11 cellular contexts compared by ENCODE assay signal in the genomic region with DNA sequence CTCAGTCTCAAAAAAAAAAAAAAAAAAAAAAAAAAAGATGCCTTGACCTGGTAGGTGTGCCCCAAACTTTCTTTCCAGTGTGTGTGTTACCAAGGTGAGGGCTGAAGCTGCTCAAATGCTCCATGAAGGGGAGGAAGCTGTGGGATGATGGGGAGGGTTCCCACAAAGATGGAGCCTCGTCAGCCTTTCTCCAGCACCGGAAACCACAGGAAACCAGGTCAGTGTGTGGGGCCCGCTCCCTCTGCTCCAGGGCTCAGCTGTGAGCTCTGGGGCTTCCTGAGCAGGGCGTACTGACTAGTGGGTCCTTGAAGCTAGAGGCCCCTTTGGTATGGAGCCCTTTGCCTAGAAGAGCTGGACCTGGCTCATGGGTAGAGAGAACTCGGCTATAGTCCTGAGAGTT. TPM values are rescaled to one million over a fixed set of nuclear protein-coding genes. Genes with fewer than 3 reads are reported as not detected.
DNase-seq lines count a peak whose midpoint lies in the region; ATAC-seq and TF ChIP-seq lines count a peak whose summit lies in the region.
"Had no signal": no experiment of that assay in that cellular context is flagged by ENCODE, and none has a peak within 500 bp of the region (broad histone marks: within the 10 kb centered on the region; RNA-seq: fewer than 3 reads in every experiment).

No MANE protein-coding gene starts in this region.

- H3K9me3 Mint-ChIP-seq in effector memory CD8-positive, alpha-beta T cell, result no peaks in the 10 kb centered on the region

- ATAC-seq in activated CD4-positive, CD25-positive, alpha-beta regulatory T cell treated with anti-CD3 and anti-CD28 coated beads, Interleukin-2, amount 50 U/mL, for 24 hours, result peak; percentile 28 to 57
- peak; percentile 75 for ATAC-seq in effector memory CD8-positive, alpha-beta T cell (replicated peaks)
- no peak for ATAC-seq in GM21390 (IDR thresholded peaks at IDR 0.05; ENCODE audit: unreplicated experiment)

- peak overlapping the region; percentile 89 for H3K27ac ChIP-seq in suprapubic skin

- no peaks in the 10 kb centered on the region for H3K27me3 ChIP-seq in suprapubic skin
- H3K27me3 ChIP-seq: right atrium auricular region had no signal

- DNase-seq in activated CD4-positive, CD25-positive, alpha-beta regulatory T cell (lab: John Stamatoyannopoulos, UW), result no peak
- DNase-seq in activated CD4-positive, alpha-beta T cell treated with anti-CD3 and anti-CD28 coated beads, Interleukin-2, amount 50 U/mL, for 1 hour, result peak; percentile 22
- DNase-seq in effector memory CD8-positive, alpha-beta T cell, result peak in 2 of 3 experiments; percentile 35
- DNase-seq in suprapubic skin (ENCODE audit: low spot score in 2 of 2) (no peak), NCI-H1092 treated with DMSO at 0.1 percent for 48 hours (lab: John Stamatoyannopoulos, UW) (no peak), occipital lobe (lab: John Stamatoyannopoulos, UW) (no peak)
- DNase-seq: 8988T, NCI-H1092 had no signal

- peak overlapping the region; percentile 49 to 90 for H3K27ac Mint-ChIP-seq in effector memory CD8-positive, alpha-beta T cell

- no peak for TF ChIP-seq CTCF in suprapubic skin (IDR thresholded peaks at IDR 0.05)

- H3K4me3 ChIP-seq in suprapubic skin, result no peak overlapping the region

- no peaks in the 10 kb centered on the region for H3K9me3 ChIP-seq in suprapubic skin
- H3K9me3 ChIP-seq: right atrium auricular region had no signal

- no peaks in the 10 kb centered on the region for H3K27me3 Mint-ChIP-seq in effector memory CD8-positive, alpha-beta T cell

- H3K36me3 ChIP-seq in suprapubic skin, result peaks cover 4% of the 10 kb centered on the region
- H3K36me3 ChIP-seq: right atrium auricular region had no signal

- WGBS in suprapubic skin, result 67% methylated on average over 5 of the region's 5 CpGs

- peaks cover 19 to 21% of the 10 kb centered on the region in 2 donors for H3K4me1 Mint-ChIP-seq in effector memory CD8-positive, alpha-beta T cell (ENCODE audit: low read depth in 2 of 2)

- H3K4me3 Mint-ChIP-seq in effector memory CD8-positive, alpha-beta T cell, result peak overlapping the region; percentile 37 to 86

- peaks cover 3% of the 10 kb centered on the region for H3K36me3 Mint-ChIP-seq in effector memory CD8-positive, alpha-beta T cell (ENCODE audit: insufficient read depth)

- TF ChIP-seq EP300 in suprapubic skin (IDR thresholded peaks at IDR 0.05), result no peak

- TF ChIP-seq POLR2A in suprapubic skin (IDR thresholded peaks at IDR 0.05), result no peak

- peaks cover 55% of the 10 kb centered on the region for H3K4me1 ChIP-seq in suprapubic skin

RNA-seq across cellular contexts. Expression of gene IL17RE, which starts 0.7 kb away (rescaled TPM):
- total RNA-seq in suprapubic skin, result 100 to 1,000 TPM in 1 of 4 donors, 10 to 100 TPM in 3; 49.2 to 116 (median 77.8) TPM
- not detected for total RNA-seq in occipital lobe

RNA-seq across cellular contexts. Expression of gene JAGN1, which starts 11.6 kb away (rescaled TPM):
- 10 to 100 TPM; 29.5 to 71.3 (median 49.8) TPM for total RNA-seq in suprapubic skin
- 17.8 TPM for total RNA-seq in occipital lobe

RNA-seq across cellular contexts. Expression of gene IL17RC, which starts 14.9 kb away (rescaled TPM):
- total RNA-seq in suprapubic skin (100 to 1,000 TPM in 3 of 4 donors, 10 to 100 TPM in 1; 92.5 to 185 (median 137) TPM), occipital lobe (4.5 TPM)

RNA-seq across cellular contexts. Expression of gene CIDEC, which starts 21.9 kb away (rescaled TPM):
- total RNA-seq in suprapubic skin (10 to 100 TPM; 12.5 to 34.7 (median 26.1) TPM), occipital lobe (not detected)

RNA-seq across cellular contexts. Expression of gene CRELD1, which starts 31.7 kb away (rescaled TPM):
- total RNA-seq in suprapubic skin (10 to 100 TPM; 18.9 to 46.7 (median 26.0) TPM), occipital lobe (17.5 TPM)

Comparison
In these comparisons a context has a peak if more than half of its experiments do, and no peak if none do; other contexts are left out.
1. DNase-seq: peak in activated CD4-positive, alpha-beta T cell treated with anti-CD3 and anti-CD28 coated beads, Interleukin-2, amount 50 U/mL, for 1 hour (single experiment) and effector memory CD8-positive, alpha-beta T cell (2 of 3); none in activated CD4-positive, CD25-positive, alpha-beta regulatory T cell (0 of 4), suprapubic skin (0 of 2), NCI-H1092 treated with DMSO at 0.1 percent for 48 hours (single experiment) and occipital lobe (single experiment).
2. RNA of gene IL17RE, which starts 0.7 kb away (total RNA-seq): 49.2 to 116 TPM in suprapubic skin; not detected in occipital lobe (single experiment); every median in the first group is over 10 times any median in the second.
3. RNA of gene IL17RC, which starts 14.9 kb away (total RNA-seq): 92.5 to 185 TPM in suprapubic skin; 4.5 TPM in occipital lobe (single experiment); every median in the first group is over 10 times any median in the second.